In genomic region chr10:124065382-124066155, GRCh38 we compare ENCODE assay signal across 15 cellular contexts. TPM values are rescaled to one million over a fixed set of nuclear protein-coding genes. Genes with fewer than 3 reads are reported as not detected.
DNase-seq lines count a peak whose midpoint lies in the region; ATAC-seq and TF ChIP-seq lines count a peak whose summit lies in the region.
"Had no signal": no experiment of that assay in that cellular context is flagged by ENCODE, and none has a peak within 500 bp of the region (broad histone marks: within the 10 kb centered on the region; RNA-seq: fewer than 3 reads in every experiment).

No MANE protein-coding gene starts in this region.

- peaks cover 6% of the 10 kb centered on the region for H3K36me3 Mint-ChIP-seq in MCF 10A (ENCODE audit: insufficient read depth, unreplicated experiment)
- no peaks in the 10 kb centered on the region for H3K36me3 Mint-ChIP-seq in dendritic cell treated with granulocyte-macrophage colony-stimulating factor and Interleukin-4, amounts not matched to agents 40 ng/mL and 50 ng/mL, for 4 days (ENCODE audit: low read depth)
- H3K36me3 Mint-ChIP-seq in naive thymus-derived CD4-positive, alpha-beta T cell = peaks cover 0 to 2% (median 0%) of the 10 kb centered on the region in 5 donors
- H3K36me3 Mint-ChIP-seq in stimulated activated effector memory CD8-positive, alpha-beta T cell treated with anti-CD3 and anti-CD28 coated beads, Interleukin-12 subunit alpha, Interleukin-12 subunit beta, amount 100 ng/mL, for 72 hours = no peaks in the 10 kb centered on the region
- H3K36me3 Mint-ChIP-seq: activated naive CD4-positive, alpha-beta T cell treated with anti-CD3 and anti-CD28 coated beads, Interleukin-2, amount 50 U/mL, for 72 hours had no signal

- H3K27ac ChIP-seq in breast epithelium (peak overlapping the region; percentile 46 to 49), aorta (ENCODE audit: low read depth in 1 of 2, low read length in 2 of 2) (no peak overlapping the region)
- no peak overlapping the region for H3K27ac ChIP-seq in naive thymus-derived CD4-positive, alpha-beta T cell (ENCODE audit: low read depth, low read length)
- H3K27ac ChIP-seq: suprapubic skin had no signal

- POLR2A ChIA-PET in MCF 10A (lab: Yijun Ruan, JAX) = no interaction called here
- POLR2A ChIA-PET in naive thymus-derived CD4-positive, alpha-beta T cell (lab: Charles Lee) = no interaction called here

- H3K27ac Mint-ChIP-seq in MCF 10A (ENCODE audit: low read depth, unreplicated experiment) = no peak overlapping the region
- peak overlapping the region; percentile 89 for H3K27ac Mint-ChIP-seq in dendritic cell treated with granulocyte-macrophage colony-stimulating factor and Interleukin-4, amounts not matched to agents 40 ng/mL and 50 ng/mL, for 4 days
- peak overlapping the region in 7 of 9 donors; percentile 14 to 93 (median 55) for H3K27ac Mint-ChIP-seq in naive thymus-derived CD4-positive, alpha-beta T cell
- H3K27ac Mint-ChIP-seq in stimulated activated effector memory CD8-positive, alpha-beta T cell treated with anti-CD3 and anti-CD28 coated beads, Interleukin-12 subunit alpha, Interleukin-12 subunit beta, amount 100 ng/mL, for 72 hours = no peak overlapping the region

- no peak for TF ChIP-seq CTCF in breast epithelium (IDR thresholded peaks at IDR 0.05)
- no peak for TF ChIP-seq CTCF in MCF 10A (IDR thresholded peaks at IDR 0.05; ENCODE audit: unreplicated experiment)

- no peak for ATAC-seq in naive thymus-derived CD4-positive, alpha-beta T cell
- ATAC-seq in aorta (ENCODE audit: low FRiP score) (no peak), GM21717 (IDR thresholded peaks at IDR 0.05; ENCODE audit: unreplicated experiment) (no peak)
- ATAC-seq in stimulated activated effector memory CD8-positive, alpha-beta T cell treated with anti-CD3 and anti-CD28 coated beads, Interleukin-12 subunit alpha, Interleukin-12 subunit beta, amount 100 ng/mL, for 72 hours = no peak
- ATAC-seq: heart right ventricle had no signal

- no peaks in the 10 kb centered on the region for H3K27me3 Mint-ChIP-seq in MCF 10A (ENCODE audit: insufficient read depth, unreplicated experiment)
- peaks cover 16% of the 10 kb centered on the region for H3K27me3 Mint-ChIP-seq in dendritic cell treated with granulocyte-macrophage colony-stimulating factor and Interleukin-4, amounts not matched to agents 40 ng/mL and 50 ng/mL, for 4 days
- peaks cover 0 to 14% (median 0%) of the 10 kb centered on the region in 5 donors for H3K27me3 Mint-ChIP-seq in naive thymus-derived CD4-positive, alpha-beta T cell

- H3K4me1 ChIP-seq in breast epithelium = peaks cover 4 to 5% of the 10 kb centered on the region in 2 donors
- H3K4me1 ChIP-seq in naive thymus-derived CD4-positive, alpha-beta T cell (ENCODE audit: control insufficient read depth in 2 of 2, insufficient read depth in 2 of 2, low read length in 2 of 2) = peaks cover 0 to 14% of the 10 kb centered on the region in 2 donors
- no peaks in the 10 kb centered on the region for H3K4me1 ChIP-seq in aorta (ENCODE audit: control insufficient read depth in 1 of 2, insufficient read depth in 2 of 2, low read length in 2 of 2)

- CTCF ChIA-PET in MCF 10A (lab: Yijun Ruan, JAX) = interaction anchor here (0.7 to 1.4 kb wide), 6 partner anchors 11 to 1186 kb away, joined by 3 to 4 read pairs (median 4); no protein-coding TSS in a partner anchor
- CTCF ChIA-PET in naive thymus-derived CD4-positive, alpha-beta T cell (lab: Charles Lee) = interaction anchor here (0.7 kb wide), 1 partner anchor 71 kb away, joined by 3 read pairs; no protein-coding TSS in a partner anchor

- H3K4me3 ChIP-seq in breast epithelium (no peak overlapping the region), aorta (ENCODE audit: low read length in 2 of 2) (no peak overlapping the region)
- no peak overlapping the region for H3K4me3 ChIP-seq in naive thymus-derived CD4-positive, alpha-beta T cell (ENCODE audit: low read length)
- H3K4me3 ChIP-seq: heart right ventricle, suprapubic skin had no signal

- no peak for DNase-seq in breast epithelium (ENCODE audit: low spot score in 2 of 2)
- DNase-seq in MCF 10A (ENCODE audit: unreplicated experiment) = no peak
- DNase-seq in naive thymus-derived CD4-positive, alpha-beta T cell = no peak
- peak; percentile 39 to 59 for DNase-seq in aorta
- DNase-seq in NCI-H128 (lab: John Stamatoyannopoulos, UW; ENCODE audit: unreplicated experiment) = no peak
- DNase-seq in stimulated activated effector memory CD8-positive, alpha-beta T cell treated with anti-CD3 and anti-CD28 coated beads, Interleukin-12 subunit alpha, Interleukin-12 subunit beta, amount 100 ng/mL, for 72 hours (ENCODE audit: low spot score in 2 of 2) = no peak
- DNase-seq: 8988T, heart right ventricle, NCI-H2029, occipital lobe had no signal

- no peaks in the 10 kb centered on the region for H3K9me3 Mint-ChIP-seq in MCF 10A (ENCODE audit: unreplicated experiment)
- H3K9me3 Mint-ChIP-seq in dendritic cell treated with granulocyte-macrophage colony-stimulating factor and Interleukin-4, amounts not matched to agents 40 ng/mL and 50 ng/mL, for 4 days = no peaks in the 10 kb centered on the region
- H3K9me3 Mint-ChIP-seq in naive thymus-derived CD4-positive, alpha-beta T cell = no peaks in the 10 kb centered on the region
- H3K9me3 Mint-ChIP-seq in stimulated activated effector memory CD8-positive, alpha-beta T cell treated with anti-CD3 and anti-CD28 coated beads, Interleukin-12 subunit alpha, Interleukin-12 subunit beta, amount 100 ng/mL, for 72 hours = no peaks in the 10 kb centered on the region
- H3K9me3 Mint-ChIP-seq: activated naive CD4-positive, alpha-beta T cell treated with anti-CD3 and anti-CD28 coated beads, Interleukin-2, amount 50 U/mL, for 72 hours had no signal

- no TSS peak for BruUV-seq in MCF 10A (replicated peaks; lab: Mats Ljungman, UMichigan)

- H3K4me3 Mint-ChIP-seq in MCF 10A (ENCODE audit: unreplicated experiment) = no peak overlapping the region
- no peak overlapping the region for H3K4me3 Mint-ChIP-seq in dendritic cell treated with granulocyte-macrophage colony-stimulating factor and Interleukin-4, amounts not matched to agents 40 ng/mL and 50 ng/mL, for 4 days
- peak overlapping the region in 7 of 10 donors; percentile 10 to 88 (median 78) for H3K4me3 Mint-ChIP-seq in naive thymus-derived CD4-positive, alpha-beta T cell
- H3K4me3 Mint-ChIP-seq in stimulated activated effector memory CD8-positive, alpha-beta T cell treated with anti-CD3 and anti-CD28 coated beads, Interleukin-12 subunit alpha, Interleukin-12 subunit beta, amount 100 ng/mL, for 72 hours = no peak overlapping the region

- WGBS in aorta, 2 donors = 63 to 64% methylated on average over 12 of the region's 12 CpGs

- TF ChIP-seq POLR2A in breast epithelium (IDR thresholded peaks at IDR 0.05) = no peak

- H3K36me3 ChIP-seq in breast epithelium (no peaks in the 10 kb centered on the region), aorta (ENCODE audit: control insufficient read depth in 1 of 2, insufficient read depth in 2 of 2, low read length in 1 of 2) (no peaks in the 10 kb centered on the region)
- no peaks in the 10 kb centered on the region for H3K36me3 ChIP-seq in naive thymus-derived CD4-positive, alpha-beta T cell (ENCODE audit: control insufficient read depth in 2 of 3, insufficient read depth in 3 of 3, low read length in 3 of 3)
- H3K36me3 ChIP-seq: suprapubic skin had no signal

- H3K9me3 ChIP-seq in breast epithelium = no peaks in the 10 kb centered on the region
- no peaks in the 10 kb centered on the region for H3K9me3 ChIP-seq in naive thymus-derived CD4-positive, alpha-beta T cell (ENCODE audit: control insufficient read depth in 2 of 3, low read length in 3 of 3)
- H3K9me3 ChIP-seq in aorta (ENCODE audit: control insufficient read depth, low read length) = no peaks in the 10 kb centered on the region
- H3K9me3 ChIP-seq: heart right ventricle, suprapubic skin had no signal

- intact Hi-C loops in breast epithelium (cut with DNase I; ENCODE audit: low total_unique reads) = no loop called here
- intact Hi-C loops in MCF 10A (cut with micrococcal nuclease) = no loop called here
- intact Hi-C loops in dendritic cell treated with granulocyte-macrophage colony-stimulating factor and Interleukin-4, amounts not matched to agents 40 ng/mL and 50 ng/mL, for 4 days (cut with micrococcal nuclease) = no loop called here
- intact Hi-C loops in naive thymus-derived CD4-positive, alpha-beta T cell (cut with micrococcal nuclease) = no loop called here
- intact Hi-C loops in aorta (cut with DNase I) = no loop called here

- H3K27me3 ChIP-seq in breast epithelium (no peaks in the 10 kb centered on the region), aorta (ENCODE audit: control insufficient read depth in 1 of 2, insufficient read depth in 2 of 2, low read length in 1 of 2) (no peaks in the 10 kb centered on the region)
- no peaks in the 10 kb centered on the region for H3K27me3 ChIP-seq in naive thymus-derived CD4-positive, alpha-beta T cell (ENCODE audit: control insufficient read depth in 2 of 2, insufficient read depth in 2 of 2, low read length in 2 of 2)
- H3K27me3 ChIP-seq: suprapubic skin had no signal

- peaks cover 34% of the 10 kb centered on the region for H3K4me1 Mint-ChIP-seq in MCF 10A (ENCODE audit: insufficient read depth, unreplicated experiment)
- peaks cover 69% of the 10 kb centered on the region for H3K4me1 Mint-ChIP-seq in dendritic cell treated with granulocyte-macrophage colony-stimulating factor and Interleukin-4, amounts not matched to agents 40 ng/mL and 50 ng/mL, for 4 days (ENCODE audit: low read depth)
- H3K4me1 Mint-ChIP-seq in naive thymus-derived CD4-positive, alpha-beta T cell = peaks cover 4 to 37% (median 32%) of the 10 kb centered on the region in 7 donors
- peaks cover 11% of the 10 kb centered on the region for H3K4me1 Mint-ChIP-seq in stimulated activated effector memory CD8-positive, alpha-beta T cell treated with anti-CD3 and anti-CD28 coated beads, Interleukin-12 subunit alpha, Interleukin-12 subunit beta, amount 100 ng/mL, for 72 hours

RNA-seq across cellular contexts. Expression of gene CHST15, which starts 27.8 kb away (rescaled TPM):
- total RNA-seq in breast epithelium (10 to 100 TPM; 19.0 to 57.8 (median 56.4) TPM), MCF 10A (2022) (32.8 and 38.8 TPM in 2 replicates), aorta (10 to 100 TPM; 39.9 to 43.8 TPM)
- total RNA-seq in naive thymus-derived CD4-positive, alpha-beta T cell = 10 to 100 TPM in 1 of 5 experiments, 1 to 10 TPM in 3, under 1 TPM in 1; 0.41 to 43.3 (median 2.4) TPM
- under 1 TPM; 0.27 to 0.32 TPM for polyA plus RNA-seq in naive thymus-derived CD4-positive, alpha-beta T cell
- 10 to 100 TPM in 1 of 2 donors, 1 to 10 TPM in 1; 4.5 to 10.1 TPM for polyA plus RNA-seq in aorta
- total RNA-seq: SK-MEL-5 had no signal

Comparison
In these comparisons a context has a peak if more than half of its experiments do, and no peak if none do; other contexts are left out.
1. DNase-seq: peak in aorta (2 of 2); none in breast epithelium (0 of 2), MCF 10A (single experiment), naive thymus-derived CD4-positive, alpha-beta T cell (0 of 9), NCI-H128 (single experiment) and stimulated activated effector memory CD8-positive, alpha-beta T cell treated with anti-CD3 and anti-CD28 coated beads, Interleukin-12 subunit alpha, Interleukin-12 subunit beta, amount 100 ng/mL, for 72 hours (0 of 2).
2. H3K27ac ChIP-seq: peak in breast epithelium (2 of 2); none in naive thymus-derived CD4-positive, alpha-beta T cell (single experiment) and aorta (0 of 2).
3. H3K27ac Mint-ChIP-seq: peak in dendritic cell treated with granulocyte-macrophage colony-stimulating factor and Interleukin-4, amounts not matched to agents 40 ng/mL and 50 ng/mL, for 4 days (single experiment) and naive thymus-derived CD4-positive, alpha-beta T cell (7 of 9); none in MCF 10A (single experiment) and stimulated activated effector memory CD8-positive, alpha-beta T cell treated with anti-CD3 and anti-CD28 coated beads, Interleukin-12 subunit alpha, Interleukin-12 subunit beta, amount 100 ng/mL, for 72 hours (single experiment).
4. H3K4me3 Mint-ChIP-seq: peak in naive thymus-derived CD4-positive, alpha-beta T cell (7 of 10); none in MCF 10A (single experiment), dendritic cell treated with granulocyte-macrophage colony-stimulating factor and Interleukin-4, amounts not matched to agents 40 ng/mL and 50 ng/mL, for 4 days (single experiment) and stimulated activated effector memory CD8-positive, alpha-beta T cell treated with anti-CD3 and anti-CD28 coated beads, Interleukin-12 subunit alpha, Interleukin-12 subunit beta, amount 100 ng/mL, for 72 hours (single experiment).